In genomic region chr3:51789437-51789836, GRCh38 we compare ENCODE assay signal across 24 cellular contexts. TPM values are rescaled to one million over a fixed set of nuclear protein-coding genes. Genes with fewer than 3 reads are reported as not detected.
DNase-seq lines count a peak whose midpoint lies in the region; ATAC-seq, FAIRE-seq and TF ChIP-seq lines count a peak whose summit lies in the region.
"Had no signal": no experiment of that assay in that cellular context is flagged by ENCODE, and none has a peak within 500 bp of the region (broad histone marks: within the 10 kb centered on the region; RNA-seq: fewer than 3 reads in every experiment).

No MANE protein-coding gene starts in this region.

- H3K36me3 Mint-ChIP-seq in activated CD4-positive, alpha-beta memory T cell treated with anti-CD3 and anti-CD28 coated beads, Interleukin-2, amount 10 ng/mL, durations not matched to agents 7 days and 5 days (ENCODE audit: low read depth), result peaks cover 8% of the 10 kb centered on the region
- no peaks in the 10 kb centered on the region for H3K36me3 Mint-ChIP-seq in activated CD4-positive, alpha-beta memory T cell treated with anti-CD3 and anti-CD28 coated beads for 36 hours
- H3K36me3 Mint-ChIP-seq in activated naive CD8-positive, alpha-beta T cell treated with anti-CD3 and anti-CD28 coated beads, Interleukin-2, amount 10 ng/mL, durations not matched to agents 7 days and 5 days, result peaks cover 9% of the 10 kb centered on the region
- H3K36me3 Mint-ChIP-seq in activated naive CD8-positive, alpha-beta T cell treated with anti-CD3 and anti-CD28 coated beads, Interleukin-2, amount 50 U/mL, for 24 hours (ENCODE audit: low read depth), result no peaks in the 10 kb centered on the region
- H3K36me3 Mint-ChIP-seq: CD4-positive, alpha-beta memory T cell had no signal

- H3K9me3 Mint-ChIP-seq in activated CD4-positive, alpha-beta memory T cell treated with anti-CD3 and anti-CD28 coated beads, Interleukin-2, amount 10 ng/mL, durations not matched to agents 7 days and 5 days, result no peaks in the 10 kb centered on the region
- H3K9me3 Mint-ChIP-seq in activated CD4-positive, alpha-beta memory T cell treated with anti-CD3 and anti-CD28 coated beads for 36 hours, result no peaks in the 10 kb centered on the region
- peaks cover 1% of the 10 kb centered on the region for H3K9me3 Mint-ChIP-seq in activated naive CD8-positive, alpha-beta T cell treated with anti-CD3 and anti-CD28 coated beads, Interleukin-2, amount 10 ng/mL, durations not matched to agents 7 days and 5 days
- no peaks in the 10 kb centered on the region for H3K9me3 Mint-ChIP-seq in activated naive CD8-positive, alpha-beta T cell treated with anti-CD3 and anti-CD28 coated beads, Interleukin-2, amount 50 U/mL, for 24 hours
- H3K9me3 Mint-ChIP-seq: CD4-positive, alpha-beta memory T cell; HFFc6 had no signal

- no peaks in the 10 kb centered on the region for H3K27me3 ChIP-seq in bronchial epithelial cell (ENCODE audit: control insufficient read depth, insufficient read depth, low read length)

- intact Hi-C loops in activated CD4-positive, alpha-beta memory T cell treated with anti-CD3 and anti-CD28 coated beads for 36 hours (cut with micrococcal nuclease), result no loop called here

- CTCF ChIA-PET in activated CD4-positive, alpha-beta memory T cell treated with anti-CD3 and anti-CD28 coated beads, Interleukin-2, amount 10 ng/mL, durations not matched to agents 7 days and 5 days (lab: Charles Lee), result interaction anchor here (0.7 to 1.2 kb wide), 5 partner anchors 11 to 120 kb away, joined by 3 to 4 read pairs (median 3); no protein-coding TSS in a partner anchor
- CTCF ChIA-PET in activated CD4-positive, alpha-beta memory T cell treated with anti-CD3 and anti-CD28 coated beads for 36 hours (lab: Charles Lee), result interaction anchor here (1.3 kb wide), 1 partner anchor 11 kb away, joined by 3 read pairs; no protein-coding TSS in a partner anchor

- ATAC-seq in activated naive CD8-positive, alpha-beta T cell treated with anti-CD3 and anti-CD28 coated beads, Interleukin-2, amount 10 ng/mL, durations not matched to agents 7 days and 5 days (ENCODE audit: low read depth), result peak; percentile 58
- ATAC-seq in activated naive CD8-positive, alpha-beta T cell treated with anti-CD3 and anti-CD28 coated beads, Interleukin-2, amount 50 U/mL, for 24 hours, result no peak
- ATAC-seq: GM23338 had no signal

- H3K4me3 ChIP-seq in bronchial epithelial cell (ENCODE audit: low read depth, low read length), result no peak overlapping the region
- H3K4me3 ChIP-seq: GM23338, HAP-1 had no signal

- H3K4me1 Mint-ChIP-seq in activated CD4-positive, alpha-beta memory T cell treated with anti-CD3 and anti-CD28 coated beads, Interleukin-2, amount 10 ng/mL, durations not matched to agents 7 days and 5 days, result peaks cover 28% of the 10 kb centered on the region
- peaks cover 7% of the 10 kb centered on the region for H3K4me1 Mint-ChIP-seq in activated CD4-positive, alpha-beta memory T cell treated with anti-CD3 and anti-CD28 coated beads for 36 hours (ENCODE audit: low read depth)
- peaks cover 20% of the 10 kb centered on the region for H3K4me1 Mint-ChIP-seq in activated naive CD8-positive, alpha-beta T cell treated with anti-CD3 and anti-CD28 coated beads, Interleukin-2, amount 10 ng/mL, durations not matched to agents 7 days and 5 days
- H3K4me1 Mint-ChIP-seq in activated naive CD8-positive, alpha-beta T cell treated with anti-CD3 and anti-CD28 coated beads, Interleukin-2, amount 50 U/mL, for 24 hours, result peaks cover 27% of the 10 kb centered on the region

- DNase-seq in activated CD4-positive, alpha-beta memory T cell treated with anti-CD3 and anti-CD28 coated beads, Interleukin-2, amount 10 ng/mL, durations not matched to agents 7 days and 5 days, result peak; percentile 28
- DNase-seq in activated CD4-positive, alpha-beta memory T cell treated with anti-CD3 and anti-CD28 coated beads for 36 hours, result no peak
- DNase-seq in activated naive CD8-positive, alpha-beta T cell treated with anti-CD3 and anti-CD28 coated beads, Interleukin-2, amount 10 ng/mL, durations not matched to agents 7 days and 5 days, result no peak
- no peak for DNase-seq in activated naive CD8-positive, alpha-beta T cell treated with anti-CD3 and anti-CD28 coated beads, Interleukin-2, amount 50 U/mL, for 24 hours
- DNase-seq in bronchial epithelial cell (ENCODE audit: low read depth) (no peak), putamen (ENCODE audit: low spot score) (no peak), NCI-H187 (lab: John Stamatoyannopoulos, UW) (no peak)
- DNase-seq: C1 segment of cervical spinal cord; Calu3; CD4-positive, alpha-beta memory T cell; COR-L47; DMS53; DMS79 treated with DMSO at 0.1 percent for 48 hours; GF-D8; HFFc6 had no signal

- FAIRE-seq in bronchial epithelial cell (lab: Jason Lieb, UNC), result peak; percentile 66
- FAIRE-seq: GM12891, GM18507, H54 had no signal

- H3K27me3 Mint-ChIP-seq in activated CD4-positive, alpha-beta memory T cell treated with anti-CD3 and anti-CD28 coated beads, Interleukin-2, amount 10 ng/mL, durations not matched to agents 7 days and 5 days, result peaks cover 22% of the 10 kb centered on the region
- peaks cover 6% of the 10 kb centered on the region for H3K27me3 Mint-ChIP-seq in activated CD4-positive, alpha-beta memory T cell treated with anti-CD3 and anti-CD28 coated beads for 36 hours
- H3K27me3 Mint-ChIP-seq in activated naive CD8-positive, alpha-beta T cell treated with anti-CD3 and anti-CD28 coated beads, Interleukin-2, amount 10 ng/mL, durations not matched to agents 7 days and 5 days, result peaks cover 6% of the 10 kb centered on the region
- H3K27me3 Mint-ChIP-seq in activated naive CD8-positive, alpha-beta T cell treated with anti-CD3 and anti-CD28 coated beads, Interleukin-2, amount 50 U/mL, for 24 hours, result peaks cover 7% of the 10 kb centered on the region

- no peak overlapping the region for H3K4me3 Mint-ChIP-seq in activated CD4-positive, alpha-beta memory T cell treated with anti-CD3 and anti-CD28 coated beads, Interleukin-2, amount 10 ng/mL, durations not matched to agents 7 days and 5 days
- no peak overlapping the region for H3K4me3 Mint-ChIP-seq in activated CD4-positive, alpha-beta memory T cell treated with anti-CD3 and anti-CD28 coated beads for 36 hours
- peak overlapping the region; percentile 34 for H3K4me3 Mint-ChIP-seq in activated naive CD8-positive, alpha-beta T cell treated with anti-CD3 and anti-CD28 coated beads, Interleukin-2, amount 10 ng/mL, durations not matched to agents 7 days and 5 days
- H3K4me3 Mint-ChIP-seq in activated naive CD8-positive, alpha-beta T cell treated with anti-CD3 and anti-CD28 coated beads, Interleukin-2, amount 50 U/mL, for 24 hours, result no peak overlapping the region
- H3K4me3 Mint-ChIP-seq: GM23338, HFFc6 had no signal

- no peak for TF ChIP-seq CTCF in bronchial epithelial cell (IDR thresholded peaks at IDR 0.05; ENCODE audit: insufficient read depth, low read length, severe bottlenecking)

- no peaks in the 10 kb centered on the region for H3K36me3 ChIP-seq in bronchial epithelial cell (ENCODE audit: control insufficient read depth, insufficient read depth, low read length)
- H3K36me3 ChIP-seq: HAP-1 had no signal

- POLR2A ChIA-PET in activated CD4-positive, alpha-beta memory T cell treated with anti-CD3 and anti-CD28 coated beads, Interleukin-2, amount 10 ng/mL, durations not matched to agents 7 days and 5 days (lab: Charles Lee), result interaction anchor here (1.2 kb wide), 1 partner anchor 8 kb away, joined by 3 read pairs; no protein-coding TSS in a partner anchor
- POLR2A ChIA-PET in activated CD4-positive, alpha-beta memory T cell treated with anti-CD3 and anti-CD28 coated beads for 36 hours (lab: Charles Lee), result no interaction called here
- POLR2A ChIA-PET in activated naive CD8-positive, alpha-beta T cell treated with anti-CD3 and anti-CD28 coated beads, Interleukin-2, amount 10 ng/mL, durations not matched to agents 7 days and 5 days (lab: Charles Lee), result no interaction called here

- H3K27ac Mint-ChIP-seq in activated CD4-positive, alpha-beta memory T cell treated with anti-CD3 and anti-CD28 coated beads, Interleukin-2, amount 10 ng/mL, durations not matched to agents 7 days and 5 days, result peak overlapping the region; percentile 28
- H3K27ac Mint-ChIP-seq in activated CD4-positive, alpha-beta memory T cell treated with anti-CD3 and anti-CD28 coated beads for 36 hours, result no peak overlapping the region
- H3K27ac Mint-ChIP-seq in activated naive CD8-positive, alpha-beta T cell treated with anti-CD3 and anti-CD28 coated beads, Interleukin-2, amount 10 ng/mL, durations not matched to agents 7 days and 5 days, result peak overlapping the region; percentile 47
- H3K27ac Mint-ChIP-seq in activated naive CD8-positive, alpha-beta T cell treated with anti-CD3 and anti-CD28 coated beads, Interleukin-2, amount 50 U/mL, for 24 hours, result no peak overlapping the region
- H3K27ac Mint-ChIP-seq: CD4-positive, alpha-beta memory T cell; GM23338; HFFc6 had no signal

RNA-seq across cellular contexts. Expression of gene IQCF6, which starts 10.4 kb away (rescaled TPM):
- total RNA-seq in activated CD4-positive, alpha-beta memory T cell treated with anti-CD3 and anti-CD28 coated beads, Interleukin-2, amount 10 ng/mL, durations not matched to agents 7 days and 5 days, result not detected
- not detected for total RNA-seq in activated CD4-positive, alpha-beta memory T cell treated with anti-CD3 and anti-CD28 coated beads for 36 hours
- not detected for total RNA-seq in activated naive CD8-positive, alpha-beta T cell treated with anti-CD3 and anti-CD28 coated beads, Interleukin-2, amount 10 ng/mL, durations not matched to agents 7 days and 5 days
- not detected in 2 replicates for total RNA-seq in bronchial epithelial cell
- total RNA-seq: A172; A673; Calu3; CD4-positive, alpha-beta memory T cell; Daoy; G401; GM23338; HFFc6 had no signal

Comparison
In these comparisons a context has a peak if more than half of its experiments do, and no peak if none do; other contexts are left out.
1. H3K27ac Mint-ChIP-seq: peak in activated CD4-positive, alpha-beta memory T cell treated with anti-CD3 and anti-CD28 coated beads, Interleukin-2, amount 10 ng/mL, durations not matched to agents 7 days and 5 days (single experiment) and activated naive CD8-positive, alpha-beta T cell treated with anti-CD3 and anti-CD28 coated beads, Interleukin-2, amount 10 ng/mL, durations not matched to agents 7 days and 5 days (single experiment); none in activated CD4-positive, alpha-beta memory T cell treated with anti-CD3 and anti-CD28 coated beads for 36 hours (single experiment) and activated naive CD8-positive, alpha-beta T cell treated with anti-CD3 and anti-CD28 coated beads, Interleukin-2, amount 50 U/mL, for 24 hours (single experiment).